In the genomic region with DNA sequence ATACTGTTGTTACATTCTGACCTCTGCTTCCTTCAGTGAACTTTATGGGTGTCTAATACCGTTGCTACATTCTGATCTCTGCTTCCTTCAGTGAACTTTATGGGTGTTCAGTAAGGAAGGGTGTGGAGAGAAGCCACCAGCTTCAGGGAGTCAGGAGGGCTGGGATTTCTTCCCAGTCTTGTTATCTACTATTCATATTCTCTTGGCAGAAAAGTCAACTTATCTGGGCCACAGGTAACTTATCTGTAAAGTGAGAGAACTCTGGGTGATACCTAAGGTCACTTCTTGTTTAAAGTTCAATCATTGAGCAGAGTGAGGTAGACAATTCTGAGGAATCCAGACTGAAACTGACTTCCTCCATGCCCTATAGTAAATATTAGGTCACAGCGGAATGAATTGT, we compare ENCODE assay signal across 17 cellular contexts.
DNase-seq lines count a peak whose midpoint lies in the region; ATAC-seq and TF ChIP-seq lines count a peak whose summit lies in the region.
"Had no signal": no experiment of that assay in that cellular context is flagged by ENCODE, and none has a peak within 500 bp of the region (broad histone marks: within the 10 kb centered on the region; RNA-seq: fewer than 3 reads in every experiment).

No MANE protein-coding gene starts in this region.

- no peaks in the 10 kb centered on the region for H3K36me3 Mint-ChIP-seq in osteocyte (ENCODE audit: unreplicated experiment)
- H3K36me3 Mint-ChIP-seq: CD8-positive, alpha-beta T cell; IgD-negative memory B cell had no signal

- H3K4me1 Mint-ChIP-seq in osteocyte (ENCODE audit: unreplicated experiment), result peaks cover under 1% of the 10 kb centered on the region

- H3K27ac ChIP-seq in hepatocyte, result peak overlapping the region; percentile 86

- ATAC-seq in left ventricle myocardium superior (peak; percentile 20), HG03025 (IDR thresholded peaks at IDR 0.05; ENCODE audit: low FRiP score, unreplicated experiment) (no peak), HG02759 (IDR thresholded peaks at IDR 0.05; ENCODE audit: unreplicated experiment) (no peak), HG03565 (IDR thresholded peaks at IDR 0.05; ENCODE audit: unreplicated experiment) (no peak)
- ATAC-seq: CD8-positive, alpha-beta T cell had no signal

- no peak overlapping the region for H2AFZ ChIP-seq in hepatocyte

- H3K79me2 ChIP-seq in hepatocyte, result no peaks in the 10 kb centered on the region

- no peak for TF ChIP-seq CTCF in hepatocyte (IDR thresholded peaks at IDR 0.05; ENCODE audit: poor library complexity)
- no peak for TF ChIP-seq CTCF in osteocyte (IDR thresholded peaks at IDR 0.05)

- H3K27ac Mint-ChIP-seq in osteocyte (ENCODE audit: unreplicated experiment), result no peak overlapping the region
- H3K27ac Mint-ChIP-seq: CD8-positive, alpha-beta T cell; IgD-negative memory B cell had no signal

- peaks cover 3% of the 10 kb centered on the region for H3K27me3 Mint-ChIP-seq in osteocyte (ENCODE audit: unreplicated experiment)

- 61% methylated on average over 2 of the region's 2 CpGs for WGBS in hepatocyte (ENCODE audit: low lambda C conversion rate, missing lambda C conversion rate)

- H3K4me3 ChIP-seq in hepatocyte, result no peak overlapping the region
- H3K4me3 ChIP-seq: HAP-1 had no signal

- intact Hi-C loops in left ventricle myocardium superior (cut with micrococcal nuclease) (no loop called here), cardiac septum (cut with DNase I) (no loop called here)

- no peaks in the 10 kb centered on the region for H3K36me3 ChIP-seq in hepatocyte (replicated peaks; ENCODE audit: insufficient read depth, low read depth)
- H3K36me3 ChIP-seq: HAP-1 had no signal

- no peaks in the 10 kb centered on the region for H4K20me1 ChIP-seq in hepatocyte (ENCODE audit: insufficient read depth, poor library complexity, severe bottlenecking)

- no peaks in the 10 kb centered on the region for H3K9me3 ChIP-seq in hepatocyte (ENCODE audit: low read depth)
- H3K9me3 ChIP-seq: HAP-1 had no signal

- H3K4me2 ChIP-seq in hepatocyte, result no peak overlapping the region

- H3K9me3 Mint-ChIP-seq in osteocyte (ENCODE audit: unreplicated experiment), result no peaks in the 10 kb centered on the region
- H3K9me3 Mint-ChIP-seq: CD8-positive, alpha-beta T cell had no signal

- peaks cover 29% of the 10 kb centered on the region for H3K4me1 ChIP-seq in hepatocyte (ENCODE audit: insufficient read depth)

- H3K27me3 ChIP-seq in hepatocyte, result no peaks in the 10 kb centered on the region

- no peak overlapping the region for H3K4me3 Mint-ChIP-seq in osteocyte (ENCODE audit: unreplicated experiment)
- H3K4me3 Mint-ChIP-seq: CD8-positive, alpha-beta T cell; IgD-negative memory B cell had no signal

- H3K9me2 ChIP-seq in hepatocyte (replicated peaks; ENCODE audit: insufficient read depth), result no peaks in the 10 kb centered on the region

- DNase-seq in left ventricle myocardium superior (no peak), cardiac septum (ENCODE audit: low spot score) (no peak), hepatocyte (ENCODE audit: low spot score) (peak; percentile 73), osteocyte (ENCODE audit: extremely low spot score, unreplicated experiment) (peak; percentile 3), NCI-H510A treated with DMSO at 0.1 percent for 48 hours (lab: John Stamatoyannopoulos, UW) (no peak)
- DNase-seq: CD8-positive, alpha-beta T cell; DND-41; Kasumi-1; NCI-H1105; NCI-H1694; NCI-H524; SHP77 had no signal

Comparison
In these comparisons a context has a peak if more than half of its experiments do, and no peak if none do; other contexts are left out.
1. DNase-seq: peak in hepatocyte (single experiment) and osteocyte (single experiment); none in left ventricle myocardium superior (single experiment), cardiac septum (single experiment) and NCI-H510A treated with DMSO at 0.1 percent for 48 hours (single experiment).